Comparison of ENCODE assay signal across 8 cellular contexts in the genomic region with DNA sequence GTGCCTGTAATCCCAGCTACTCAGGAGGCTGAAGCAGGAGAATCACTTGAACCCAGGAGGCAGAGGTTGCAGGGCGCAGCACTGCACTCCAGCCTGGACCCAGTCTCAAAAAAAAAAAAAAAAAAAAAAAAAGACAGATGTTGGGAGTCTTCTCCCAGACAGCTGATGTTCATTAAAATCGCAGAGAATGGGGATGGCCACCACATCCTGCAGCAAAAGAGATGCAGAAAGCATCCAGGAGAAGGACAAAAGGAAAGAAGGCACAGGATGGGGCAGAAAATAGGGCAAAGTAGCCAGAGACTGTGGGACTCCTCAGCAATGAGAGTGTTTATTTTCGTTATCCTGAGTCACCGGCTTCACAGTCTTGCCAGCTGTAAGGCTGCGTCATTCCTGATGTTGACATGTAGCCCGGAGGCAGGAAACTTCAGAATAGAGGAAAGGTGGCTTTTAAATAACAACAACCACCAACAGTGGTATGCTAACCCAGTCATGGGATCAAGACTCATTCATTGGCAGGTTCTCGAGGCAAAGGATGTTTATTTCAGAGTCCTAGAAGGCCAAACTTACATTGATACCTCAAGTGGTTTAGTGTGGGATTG.
DNase-seq lines count a peak whose midpoint lies in the region; ATAC-seq and TF ChIP-seq lines count a peak whose summit lies in the region.

No MANE protein-coding gene starts in this region.

- H3K9me3 ChIP-seq in suprapubic skin: no peaks in the 10 kb centered on the region

- peak; percentile 51 for TF ChIP-seq EP300 in suprapubic skin (IDR thresholded peaks at IDR 0.05)

- WGBS in suprapubic skin: 12% methylated on average over 7 of the region's 7 CpGs

- TF ChIP-seq CTCF in suprapubic skin (IDR thresholded peaks at IDR 0.05): no peak

- no peak for ATAC-seq in GM19452 (IDR thresholded peaks at IDR 0.05; ENCODE audit: unreplicated experiment)

- H3K27me3 ChIP-seq in suprapubic skin: no peaks in the 10 kb centered on the region

- TF ChIP-seq POLR2A in suprapubic skin (IDR thresholded peaks at IDR 0.05): no peak

- no peak overlapping the region for H3K4me3 ChIP-seq in suprapubic skin

- DNase-seq in HK-2 (ENCODE audit: unreplicated experiment) (peak; percentile 43), brain pericyte (ENCODE audit: low read depth, low spot score) (peak; percentile 98), iris pigment epithelial cell (ENCODE audit: low read depth) (peak; percentile 100), suprapubic skin (ENCODE audit: low spot score in 2 of 2) (peak; percentile 80 to 88), caudate nucleus (lab: John Stamatoyannopoulos, UW) (no peak), GF-D8 (lab: John Stamatoyannopoulos, UW) (no peak)
- no peak for DNase-seq in stimulated activated CD8-positive, alpha-beta memory T cell treated with anti-CD3 and anti-CD28 coated beads, Interleukin-4, amount 100 ng/mL, for 48 hours

- H3K36me3 ChIP-seq in suprapubic skin: no peaks in the 10 kb centered on the region

- H3K4me1 ChIP-seq in suprapubic skin: peaks cover 30% of the 10 kb centered on the region

- H3K27ac ChIP-seq in suprapubic skin: peak overlapping the region; percentile 67
- no peak overlapping the region for H3K27ac ChIP-seq in caudate nucleus (ENCODE audit: low read depth, low read length)

Comparison
In these comparisons a context has a peak if more than half of its experiments do, and no peak if none do; other contexts are left out.
1. DNase-seq: peak in HK-2 (single experiment), brain pericyte (single experiment), iris pigment epithelial cell (single experiment) and suprapubic skin (2 of 2); none in stimulated activated CD8-positive, alpha-beta memory T cell treated with anti-CD3 and anti-CD28 coated beads, Interleukin-4, amount 100 ng/mL, for 48 hours (single experiment), caudate nucleus (0 of 61) and GF-D8 (single experiment).